ENCODE assay signal across 1 cellular context in genomic region chr7:100894860-100895700, GRCh38.
A peak's percentile ranks its signal among the peaks of the same experiment; 100 is the strongest.
TF ChIP-seq lines count a peak whose summit lies in the region.

No MANE protein-coding gene starts in this region.

TF ChIP-seq in GM12878, 131 proteins besides CTCF, POLR2A, EP300 and RAD21:
- TF ChIP-seq, protein P1, sequence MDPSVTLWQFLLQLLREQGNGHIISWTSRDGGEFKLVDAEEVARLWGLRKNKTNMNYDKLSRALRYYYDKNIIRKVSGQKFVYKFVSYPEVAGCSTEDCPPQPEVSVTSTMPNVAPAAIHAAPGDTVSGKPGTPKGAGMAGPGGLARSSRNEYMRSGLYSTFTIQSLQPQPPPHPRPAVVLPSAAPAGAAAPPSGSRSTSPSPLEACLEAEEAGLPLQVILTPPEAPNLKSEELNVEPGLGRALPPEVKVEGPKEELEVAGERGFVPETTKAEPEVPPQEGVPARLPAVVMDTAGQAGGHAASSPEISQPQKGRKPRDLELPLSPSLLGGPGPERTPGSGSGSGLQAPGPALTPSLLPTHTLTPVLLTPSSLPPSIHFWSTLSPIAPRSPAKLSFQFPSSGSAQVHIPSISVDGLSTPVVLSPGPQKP (IDR thresholded peaks at IDR 0.05; ENCODE audit: low read depth, low read length), result no peak
- no peak for TF ChIP-seq SPI1 (IDR thresholded peaks at IDR 0.05; ENCODE audit: borderline replicate concordance, insufficient read depth, low read depth, low read length)
- TF ChIP-seq MEF2B (IDR thresholded peaks at IDR 0.05; ENCODE audit: partially characterized antibody, poor library complexity, severe bottlenecking), result peak; percentile 51
- TF ChIP-seq PAX8 (IDR thresholded peaks at IDR 0.05), result no peak
- 0 out of 2 replicates have a peak, but pooled peaks have one; percentile 28 for TF ChIP-seq STAT1 (conservative IDR thresholded peaks at IDR 0.05)
- no peak for TF ChIP-seq CBX3 (IDR thresholded peaks at IDR 0.05; ENCODE audit: borderline replicate concordance, low read depth)
- TF ChIP-seq, protein P2, sequence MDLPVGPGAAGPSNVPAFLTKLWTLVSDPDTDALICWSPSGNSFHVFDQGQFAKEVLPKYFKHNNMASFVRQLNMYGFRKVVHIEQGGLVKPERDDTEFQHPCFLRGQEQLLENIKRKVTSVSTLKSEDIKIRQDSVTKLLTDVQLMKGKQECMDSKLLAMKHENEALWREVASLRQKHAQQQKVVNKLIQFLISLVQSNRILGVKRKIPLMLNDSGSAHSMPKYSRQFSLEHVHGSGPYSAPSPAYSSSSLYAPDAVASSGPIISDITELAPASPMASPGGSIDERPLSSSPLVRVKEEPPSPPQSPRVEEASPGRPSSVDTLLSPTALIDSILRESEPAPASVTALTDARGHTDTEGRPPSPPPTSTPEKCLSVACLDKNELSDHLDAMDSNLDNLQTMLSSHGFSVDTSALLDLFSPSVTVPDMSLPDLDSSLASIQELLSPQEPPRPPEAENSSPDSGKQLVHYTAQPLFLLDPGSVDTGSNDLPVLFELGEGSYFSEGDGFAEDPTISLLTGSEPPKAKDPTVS (IDR thresholded peaks at IDR 0.05; ENCODE audit: low read depth, low read length), result no peak
- TF ChIP-seq JUNB (IDR thresholded peaks at IDR 0.05), result no peak
- TF ChIP-seq, protein P3, sequence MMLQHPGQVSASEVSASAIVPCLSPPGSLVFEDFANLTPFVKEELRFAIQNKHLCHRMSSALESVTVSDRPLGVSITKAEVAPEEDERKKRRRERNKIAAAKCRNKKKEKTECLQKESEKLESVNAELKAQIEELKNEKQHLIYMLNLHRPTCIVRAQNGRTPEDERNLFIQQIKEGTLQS (IDR thresholded peaks at IDR 0.05; ENCODE audit: borderline replicate concordance, extremely low read depth, low read depth, low read length), result no peak
- no peak for TF ChIP-seq STAT3 (IDR thresholded peaks at IDR 0.05; ENCODE audit: low read depth, low read length)
- no peak for TF ChIP-seq KAT2A (conservative IDR thresholded peaks at IDR 0.05; ENCODE audit: control insufficient read depth, low read depth, low read length)
- TF ChIP-seq RELB (IDR thresholded peaks at IDR 0.05; ENCODE audit: low read depth), result peak; percentile 56; the same call in 1 of the 2 replicates
- TF ChIP-seq ZNF274 (IDR thresholded peaks at IDR 0.05; ENCODE audit: insufficient read depth, insufficient read length), result no peak
- TF ChIP-seq ATF2 (IDR thresholded peaks at IDR 0.05; ENCODE audit: low read length), result no peak
- TF ChIP-seq EGR1 (IDR thresholded peaks at IDR 0.05; ENCODE audit: borderline replicate concordance in 1 of 2, low read depth in 2 of 2, low read length in 2 of 2), result peak in 1 of 2 experiments; percentile 63; a peak in 1 of 3 replicates
- no peak for TF ChIP-seq FOXM1 (IDR thresholded peaks at IDR 0.05; ENCODE audit: low read depth, low read length)
- TF ChIP-seq NR2F1 (conservative IDR thresholded peaks at IDR 0.05), result 0 out of 2 replicates have a peak, but pooled peaks have one; percentile 10
- peak; percentile 42; the same call in 1 of the 2 replicates for TF ChIP-seq NBN (IDR thresholded peaks at IDR 0.05)
- no peak for TF ChIP-seq MXI1 (IDR thresholded peaks at IDR 0.05; ENCODE audit: low read depth, low read length)
- TF ChIP-seq YBX1 (IDR thresholded peaks at IDR 0.05), result no peak
- TF ChIP-seq IKZF1 (conservative IDR thresholded peaks at IDR 0.05), result peak; percentile 80
- no peak for TF ChIP-seq CHD4 (IDR thresholded peaks at IDR 0.05)
- TF ChIP-seq TCF3 (IDR thresholded peaks at IDR 0.05; ENCODE audit: borderline replicate concordance, insufficient read depth, low read depth, low read length), result 0 out of 2 replicates have a peak, but pooled peaks have one; percentile 27
- TF ChIP-seq, protein P4, sequence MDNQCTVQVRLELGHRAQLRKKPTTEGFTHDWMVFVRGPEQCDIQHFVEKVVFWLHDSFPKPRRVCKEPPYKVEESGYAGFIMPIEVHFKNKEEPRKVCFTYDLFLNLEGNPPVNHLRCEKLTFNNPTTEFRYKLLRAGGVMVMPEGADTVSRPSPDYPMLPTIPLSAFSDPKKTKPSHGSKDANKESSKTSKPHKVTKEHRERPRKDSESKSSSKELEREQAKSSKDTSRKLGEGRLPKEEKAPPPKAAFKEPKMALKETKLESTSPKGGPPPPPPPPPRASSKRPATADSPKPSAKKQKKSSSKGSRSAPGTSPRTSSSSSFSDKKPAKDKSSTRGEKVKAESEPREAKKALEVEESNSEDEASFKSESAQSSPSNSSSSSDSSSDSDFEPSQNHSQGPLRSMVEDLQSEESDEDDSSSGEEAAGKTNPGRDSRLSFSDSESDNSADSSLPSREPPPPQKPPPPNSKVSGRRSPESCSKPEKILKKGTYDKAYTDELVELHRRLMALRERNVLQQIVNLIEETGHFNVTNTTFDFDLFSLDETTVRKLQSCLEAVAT (IDR thresholded peaks at IDR 0.05), result no peak
- TF ChIP-seq ZBTB11 (CRISPR knock-in tag; IDR thresholded peaks at IDR 0.05), result no peak
- TF ChIP-seq HCFC1 (IDR thresholded peaks at IDR 0.05; ENCODE audit: low read length), result no peak
- peak in 1 of 2 experiments; percentile 41; a peak in 1 of 4 replicates for TF ChIP-seq IKZF2 (IDR thresholded peaks at IDR 0.05)
- TF ChIP-seq EED (IDR thresholded peaks at IDR 0.05; ENCODE audit: low read depth), result 0 out of 2 replicates have a peak, but pooled peaks have one; percentile 20
- peak; percentile 52 for TF ChIP-seq SMC3 (IDR thresholded peaks at IDR 0.05; ENCODE audit: borderline replicate concordance, low read length)
- 0 out of 2 replicates have a peak, but pooled peaks have one; percentile 23 for TF ChIP-seq TCF12 (IDR thresholded peaks at IDR 0.05; ENCODE audit: low read depth, low read length)
- no peak for TF ChIP-seq RAD51 (IDR thresholded peaks at IDR 0.05)
- no peak for TF ChIP-seq SP1 (IDR thresholded peaks at IDR 0.05; ENCODE audit: low read depth, low read length)
- TF ChIP-seq, protein P5, sequence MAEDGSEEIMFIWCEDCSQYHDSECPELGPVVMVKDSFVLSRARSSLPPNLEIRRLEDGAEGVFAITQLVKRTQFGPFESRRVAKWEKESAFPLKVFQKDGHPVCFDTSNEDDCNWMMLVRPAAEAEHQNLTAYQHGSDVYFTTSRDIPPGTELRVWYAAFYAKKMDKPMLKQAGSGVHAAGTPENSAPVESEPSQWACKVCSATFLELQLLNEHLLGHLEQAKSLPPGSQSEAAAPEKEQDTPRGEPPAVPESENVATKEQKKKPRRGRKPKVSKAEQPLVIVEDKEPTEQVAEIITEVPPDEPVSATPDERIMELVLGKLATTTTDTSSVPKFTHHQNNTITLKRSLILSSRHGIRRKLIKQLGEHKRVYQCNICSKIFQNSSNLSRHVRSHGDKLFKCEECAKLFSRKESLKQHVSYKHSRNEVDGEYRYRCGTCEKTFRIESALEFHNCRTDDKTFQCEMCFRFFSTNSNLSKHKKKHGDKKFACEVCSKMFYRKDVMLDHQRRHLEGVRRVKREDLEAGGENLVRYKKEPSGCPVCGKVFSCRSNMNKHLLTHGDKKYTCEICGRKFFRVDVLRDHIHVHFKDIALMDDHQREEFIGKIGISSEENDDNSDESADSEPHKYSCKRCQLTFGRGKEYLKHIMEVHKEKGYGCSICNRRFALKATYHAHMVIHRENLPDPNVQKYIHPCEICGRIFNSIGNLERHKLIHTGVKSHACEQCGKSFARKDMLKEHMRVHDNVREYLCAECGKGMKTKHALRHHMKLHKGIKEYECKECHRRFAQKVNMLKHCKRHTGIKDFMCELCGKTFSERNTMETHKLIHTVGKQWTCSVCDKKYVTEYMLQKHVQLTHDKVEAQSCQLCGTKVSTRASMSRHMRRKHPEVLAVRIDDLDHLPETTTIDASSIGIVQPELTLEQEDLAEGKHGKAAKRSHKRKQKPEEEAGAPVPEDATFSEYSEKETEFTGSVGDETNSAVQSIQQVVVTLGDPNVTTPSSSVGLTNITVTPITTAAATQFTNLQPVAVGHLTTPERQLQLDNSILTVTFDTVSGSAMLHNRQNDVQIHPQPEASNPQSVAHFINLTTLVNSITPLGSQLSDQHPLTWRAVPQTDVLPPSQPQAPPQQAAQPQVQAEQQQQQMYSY (CRISPR knock-in tag; IDR thresholded peaks at IDR 0.05), result no peak
- no peak for TF ChIP-seq SRF (IDR thresholded peaks at IDR 0.05; ENCODE audit: low read depth in 2 of 2, low read length in 2 of 2)
- TF ChIP-seq CEBPZ (IDR thresholded peaks at IDR 0.05; ENCODE audit: low read depth, low read length), result no peak
- no peak for TF ChIP-seq BRCA1 (IDR thresholded peaks at IDR 0.05; ENCODE audit: low read depth, low read length)
- no peak for TF ChIP-seq FOXK2 (IDR thresholded peaks at IDR 0.05)
- no peak for TF ChIP-seq SUPT20H (IDR thresholded peaks at IDR 0.05; ENCODE audit: borderline replicate concordance, control insufficient read depth, low read depth, low read length)
- no peak for TF ChIP-seq CEBPB (IDR thresholded peaks at IDR 0.05; ENCODE audit: borderline replicate concordance in 1 of 2, low read depth in 2 of 2, low read length in 2 of 2)
